In genomic region chr7:96126382-96126781, GRCh38 we compare ENCODE assay signal across 15 cellular contexts.
"Had no signal": no experiment of that assay in that cellular context is flagged by ENCODE, and none has a peak within 500 bp of the region (broad histone marks: within the 10 kb centered on the region; RNA-seq: fewer than 3 reads in every experiment).

No MANE protein-coding gene starts in this region.

- H3K27ac ChIP-seq: colonic mucosa, esophagus muscularis mucosa, ovary had no signal

- H3K27me3 Mint-ChIP-seq: activated CD8-positive, alpha-beta T cell treated with anti-CD3 and anti-CD28 coated beads for 36 hours; activated naive CD4-positive, alpha-beta T cell treated with anti-CD3 and anti-CD28 coated beads, Interleukin-2, amount 50 U/mL, for 24 hours; naive B cell; stimulated activated memory B cell treated with anti-CD40 and anti-IgM and Interleukin-4, amounts not matched to agents 10 μg/mL and 1 μg/mL and 100 μg/mL, for 72 hours had no signal

- H3K9me3 Mint-ChIP-seq: activated CD8-positive, alpha-beta T cell treated with anti-CD3 and anti-CD28 coated beads for 36 hours; activated naive CD4-positive, alpha-beta T cell treated with anti-CD3 and anti-CD28 coated beads, Interleukin-2, amount 50 U/mL, for 24 hours; naive B cell; stimulated activated memory B cell treated with anti-CD40 and anti-IgM and Interleukin-4, amounts not matched to agents 10 μg/mL and 1 μg/mL and 100 μg/mL, for 72 hours had no signal

- H3K4me3 Mint-ChIP-seq: activated CD8-positive, alpha-beta T cell treated with anti-CD3 and anti-CD28 coated beads for 36 hours; activated naive CD4-positive, alpha-beta T cell treated with anti-CD3 and anti-CD28 coated beads, Interleukin-2, amount 50 U/mL, for 24 hours; naive B cell; stimulated activated memory B cell treated with anti-CD40 and anti-IgM and Interleukin-4, amounts not matched to agents 10 μg/mL and 1 μg/mL and 100 μg/mL, for 72 hours had no signal

- H3K4me3 ChIP-seq: colonic mucosa, esophagus muscularis mucosa, ovary had no signal

- H3K4me1 Mint-ChIP-seq: activated naive CD4-positive, alpha-beta T cell treated with anti-CD3 and anti-CD28 coated beads, Interleukin-2, amount 50 U/mL, for 24 hours; naive B cell; stimulated activated memory B cell treated with anti-CD40 and anti-IgM and Interleukin-4, amounts not matched to agents 10 μg/mL and 1 μg/mL and 100 μg/mL, for 72 hours had no signal

- H3K9me3 ChIP-seq: colonic mucosa, esophagus muscularis mucosa, ovary had no signal

- H3K36me3 ChIP-seq: colonic mucosa, ovary had no signal

- H3K27ac Mint-ChIP-seq: activated CD8-positive, alpha-beta T cell treated with anti-CD3 and anti-CD28 coated beads for 36 hours; activated naive CD4-positive, alpha-beta T cell treated with anti-CD3 and anti-CD28 coated beads, Interleukin-2, amount 50 U/mL, for 24 hours; naive B cell; stimulated activated memory B cell treated with anti-CD40 and anti-IgM and Interleukin-4, amounts not matched to agents 10 μg/mL and 1 μg/mL and 100 μg/mL, for 72 hours had no signal

- DNase-seq: activated CD4-positive, alpha-beta T cell treated with anti-CD3 and anti-CD28 coated beads for 4 hours; activated CD8-positive, alpha-beta memory T cell treated with anti-CD3 and anti-CD28 coated beads, Interleukin-2, amount 50 U/mL, for 4 hours; activated CD8-positive, alpha-beta T cell treated with anti-CD3 and anti-CD28 coated beads for 36 hours; activated effector memory CD4-positive, alpha-beta T cell treated with anti-CD3 and anti-CD28 coated beads, Interleukin-2, amount 50 U/mL, for 16 hours; activated T-cell treated with anti-CD3 and anti-CD28 coated beads, Interleukin-2, amount 50 U/mL, for 48 hours; caudate nucleus; colonic mucosa; hypothalamus; midbrain; naive B cell; ovary; T-helper 2 cell had no signal

- H3K27me3 ChIP-seq: colonic mucosa, esophagus muscularis mucosa, ovary had no signal

- H3K4me1 ChIP-seq: colonic mucosa had no signal

- ATAC-seq: activated CD8-positive, alpha-beta T cell treated with anti-CD3 and anti-CD28 coated beads for 36 hours; stimulated activated memory B cell treated with anti-CD40 and anti-IgM and Interleukin-4, amounts not matched to agents 10 μg/mL and 1 μg/mL and 100 μg/mL, for 72 hours had no signal
